Comparison of ENCODE assay signal across 11 cellular contexts in genomic region chrX:49187028-49187394, GRCh38. TPM values are rescaled to one million over a fixed set of nuclear protein-coding genes. Genes with fewer than 3 reads are reported as not detected.
DNase-seq lines count a peak whose midpoint lies in the region; ATAC-seq, FAIRE-seq and TF ChIP-seq lines count a peak whose summit lies in the region.
"Had no signal": no experiment of that assay in that cellular context is flagged by ENCODE, and none has a peak within 500 bp of the region (broad histone marks: within the 10 kb centered on the region; RNA-seq: fewer than 3 reads in every experiment).

No MANE protein-coding gene starts in this region.

- POLR2A ChIA-PET in naive thymus-derived CD4-positive, alpha-beta T cell (lab: Charles Lee): no interaction called here

- H3K36me3 Mint-ChIP-seq in astrocyte (ENCODE audit: low read depth, unreplicated experiment): no peaks in the 10 kb centered on the region
- peaks cover 0 to 7% (median 0%) of the 10 kb centered on the region in 5 donors for H3K36me3 Mint-ChIP-seq in naive thymus-derived CD4-positive, alpha-beta T cell

- H3K27ac ChIP-seq in heart right ventricle (peak overlapping the region in 8 of 10 donors; percentile 56 to 90 (median 81)), astrocyte (ENCODE audit: low read depth, low read length) (no peak overlapping the region), uterus (peak overlapping the region; percentile 74 to 88)
- no peak overlapping the region for H3K27ac ChIP-seq in naive thymus-derived CD4-positive, alpha-beta T cell (ENCODE audit: low read depth, low read length)

- H3K79me2 ChIP-seq in astrocyte (ENCODE audit: insufficient read depth, low read length): no peaks in the 10 kb centered on the region

- H4K20me1 ChIP-seq in astrocyte (ENCODE audit: insufficient read depth, low read length): peaks cover 7% of the 10 kb centered on the region

- CTCF ChIA-PET in naive thymus-derived CD4-positive, alpha-beta T cell (lab: Charles Lee): interaction anchor here (0.8 to 1.0 kb wide), 2 partner anchors 20 to 385 kb away, joined by 3 to 4 read pairs; partner anchors contain the start of gene HDAC6

- DNase-seq in heart right ventricle: no peak
- DNase-seq in cardiac septum (ENCODE audit: low spot score): no peak
- DNase-seq in astrocyte (ENCODE audit: low read depth): no peak
- no peak for DNase-seq in naive thymus-derived CD4-positive, alpha-beta T cell
- no peak for DNase-seq in uterus
- DNase-seq in superior temporal gyrus (ENCODE audit: extremely low spot score): no peak
- DNase-seq in GM20000 (ENCODE audit: low spot score): no peak
- no peak for DNase-seq in NCI-H1417 (lab: John Stamatoyannopoulos, UW)
- DNase-seq: activated effector memory CD4-positive, alpha-beta T cell treated with anti-CD3 and anti-CD28 coated beads, Interleukin-2, amount 50 U/mL, for 16 hours had no signal

- H3K27me3 Mint-ChIP-seq in astrocyte (ENCODE audit: low read depth, unreplicated experiment): no peaks in the 10 kb centered on the region
- no peaks in the 10 kb centered on the region for H3K27me3 Mint-ChIP-seq in naive thymus-derived CD4-positive, alpha-beta T cell

- 58 to 64% methylated on average over 11 to 14 of the region's 15 CpGs for WGBS in heart right ventricle, 2 donors

- intact Hi-C loops in heart right ventricle (cut with DNase I) (no loop called here), cardiac septum (cut with DNase I) (no loop called here), uterus (cut with DNase I; ENCODE audit: low total_unique reads) (no loop called here)
- intact Hi-C loops in naive thymus-derived CD4-positive, alpha-beta T cell (cut with micrococcal nuclease): no loop called here

- H3K4me1 ChIP-seq in heart right ventricle (peaks cover 0 to 30% (median 14%) of the 10 kb centered on the region in 9 donors), astrocyte (ENCODE audit: insufficient read depth, low read length) (no peaks in the 10 kb centered on the region), uterus (no peaks in the 10 kb centered on the region)
- peaks cover 4 to 9% of the 10 kb centered on the region in 2 donors for H3K4me1 ChIP-seq in naive thymus-derived CD4-positive, alpha-beta T cell (ENCODE audit: control insufficient read depth in 2 of 2, insufficient read depth in 2 of 2, low read length in 2 of 2)

- no peak overlapping the region for H3K9ac ChIP-seq in astrocyte (ENCODE audit: low read length)

- H2AFZ ChIP-seq in astrocyte (ENCODE audit: low read depth, low read length): no peak overlapping the region

- peaks cover 0 to 16% (median 0%) of the 10 kb centered on the region in 9 donors for H3K36me3 ChIP-seq in heart right ventricle
- H3K36me3 ChIP-seq in astrocyte (ENCODE audit: insufficient read depth, low read length): no peaks in the 10 kb centered on the region
- peaks cover 0 to 14% (median 0%) of the 10 kb centered on the region in 3 experiments for H3K36me3 ChIP-seq in naive thymus-derived CD4-positive, alpha-beta T cell (ENCODE audit: control insufficient read depth in 2 of 3, insufficient read depth in 3 of 3, low read length in 3 of 3)
- no peaks in the 10 kb centered on the region for H3K36me3 ChIP-seq in uterus

- H3K4me1 Mint-ChIP-seq in astrocyte (ENCODE audit: low read depth, unreplicated experiment): peaks cover 1% of the 10 kb centered on the region
- peaks cover 0 to 32% (median 24%) of the 10 kb centered on the region in 7 donors for H3K4me1 Mint-ChIP-seq in naive thymus-derived CD4-positive, alpha-beta T cell

- peak overlapping the region; percentile 75 for H3K4me3 Mint-ChIP-seq in astrocyte (ENCODE audit: unreplicated experiment)
- peak overlapping the region in 6 of 10 donors; percentile 11 to 93 (median 82) for H3K4me3 Mint-ChIP-seq in naive thymus-derived CD4-positive, alpha-beta T cell

- ATAC-seq in heart right ventricle: no peak
- no peak for ATAC-seq in naive thymus-derived CD4-positive, alpha-beta T cell

- peak overlapping the region; percentile 47 for H3K27ac Mint-ChIP-seq in astrocyte (ENCODE audit: unreplicated experiment)
- peak overlapping the region in 1 of 9 donors; percentile 36 for H3K27ac Mint-ChIP-seq in naive thymus-derived CD4-positive, alpha-beta T cell

- H3K9me3 ChIP-seq in heart right ventricle (peaks cover 0 to 4% (median 0%) of the 10 kb centered on the region in 11 donors), astrocyte (ENCODE audit: insufficient read depth, low read depth, low read length) (no peaks in the 10 kb centered on the region), uterus (no peaks in the 10 kb centered on the region)
- no peaks in the 10 kb centered on the region for H3K9me3 ChIP-seq in naive thymus-derived CD4-positive, alpha-beta T cell (ENCODE audit: control insufficient read depth in 2 of 3, low read length in 3 of 3)

- no peak for TF ChIP-seq POLR2A in uterus (IDR thresholded peaks at IDR 0.05)

- FAIRE-seq in astrocyte (lab: Jason Lieb, UNC): no peak

- no peaks in the 10 kb centered on the region for H3K9me3 Mint-ChIP-seq in astrocyte (ENCODE audit: unreplicated experiment)
- H3K9me3 Mint-ChIP-seq in naive thymus-derived CD4-positive, alpha-beta T cell: peaks cover 0 to 2% (median 0%) of the 10 kb centered on the region in 11 donors

- TF ChIP-seq CTCF in heart right ventricle (IDR thresholded peaks at IDR 0.05) (no peak), astrocyte (IDR thresholded peaks at IDR 0.05; ENCODE audit: insufficient read depth, low read depth, low read length) (no peak), uterus (IDR thresholded peaks at IDR 0.05) (no peak), GM20000 (IDR thresholded peaks at IDR 0.05; ENCODE audit: extremely low read depth, missing control alignments) (no peak)

- H3K4me2 ChIP-seq in astrocyte (ENCODE audit: low read length): no peak overlapping the region

- H3K4me3 ChIP-seq in heart right ventricle (no peak overlapping the region), astrocyte (ENCODE audit: insufficient read depth, low read depth, low read length) (no peak overlapping the region), uterus (no peak overlapping the region)
- no peak overlapping the region for H3K4me3 ChIP-seq in naive thymus-derived CD4-positive, alpha-beta T cell (ENCODE audit: low read length)

- H3K27me3 ChIP-seq in heart right ventricle (no peaks in the 10 kb centered on the region), astrocyte (ENCODE audit: insufficient read depth, low read length) (no peaks in the 10 kb centered on the region), uterus (no peaks in the 10 kb centered on the region)
- no peaks in the 10 kb centered on the region for H3K27me3 ChIP-seq in naive thymus-derived CD4-positive, alpha-beta T cell (ENCODE audit: control insufficient read depth in 2 of 2, insufficient read depth in 2 of 2, low read length in 2 of 2)

RNA-seq across cellular contexts. Expression of gene PRICKLE3, which starts 0.8 kb away (rescaled TPM):
- total RNA-seq in heart right ventricle: 10 to 100 TPM in 3 of 10 donors, 1 to 10 TPM in 7; 6.6 to 14.8 (median 9.4) TPM
- 10 to 100 TPM in 1 of 2 donors, 1 to 10 TPM in 1; 8.8 to 10.8 TPM for polyA plus RNA-seq in heart right ventricle
- 10.3 TPM for total RNA-seq in cardiac septum
- 13.9 and 14.2 TPM in 2 replicates for total RNA-seq in astrocyte
- total RNA-seq in naive thymus-derived CD4-positive, alpha-beta T cell: 10 to 100 TPM in 1 of 5 experiments, 1 to 10 TPM in 4; 7.2 to 19.8 (median 9.2) TPM
- 1 to 10 TPM; 1.4 to 4.2 TPM for polyA plus RNA-seq in naive thymus-derived CD4-positive, alpha-beta T cell
- total RNA-seq in uterus: 10 to 100 TPM; 14.2 to 17.6 (median 15.8) TPM

RNA-seq across cellular contexts. Expression of gene SYP, which starts 13.0 kb away (rescaled TPM):
- total RNA-seq in heart right ventricle (1 to 10 TPM in 5 of 10 donors, under 1 TPM in 5; 0.59 to 2.0 (median 1.0) TPM), cardiac septum (1.2 TPM), astrocyte (1.6 and 1.9 TPM in 2 replicates), uterus (1 to 10 TPM in 3 of 4 donors, not detected in 1; 2.0 to 4.4 (median 3.0) TPM)
- 1 to 10 TPM; 1.9 to 2.9 TPM for polyA plus RNA-seq in heart right ventricle
- 1 to 10 TPM in 3 of 5 experiments, under 1 TPM in 2; 0.35 to 2.2 (median 1.1) TPM for total RNA-seq in naive thymus-derived CD4-positive, alpha-beta T cell
- under 1 TPM; 0.26 to 0.53 TPM for polyA plus RNA-seq in naive thymus-derived CD4-positive, alpha-beta T cell

RNA-seq across cellular contexts. Expression of gene PLP2, which starts 15.3 kb away (rescaled TPM):
- total RNA-seq in heart right ventricle (100 to 1,000 TPM in 1 of 10 donors, 10 to 100 TPM in 9; 20.3 to 157 (median 41.2) TPM), cardiac septum (84.9 TPM), astrocyte (109 TPM in 2 replicates), uterus (100 to 1,000 TPM in 1 of 4 donors, 10 to 100 TPM in 1, 1 to 10 TPM in 2; 2.6 to 171 (median 23.3) TPM)
- polyA plus RNA-seq in heart right ventricle: 100 to 1,000 TPM in 1 of 2 donors, 10 to 100 TPM in 1; 64.6 to 352 TPM
- 100 to 1,000 TPM in 1 of 5 experiments, 10 to 100 TPM in 4; 64.2 to 132 (median 90.5) TPM for total RNA-seq in naive thymus-derived CD4-positive, alpha-beta T cell
- polyA plus RNA-seq in naive thymus-derived CD4-positive, alpha-beta T cell: 100 to 1,000 TPM; 100 to 129 TPM

RNA-seq across cellular contexts. Expression of gene MAGIX, which starts 24.5 kb away (rescaled TPM):
- total RNA-seq in heart right ventricle: 1 to 10 TPM; 2.7 to 9.8 (median 4.0) TPM
- 10 to 100 TPM in 1 of 2 donors, 1 to 10 TPM in 1; 5.4 to 13.5 TPM for polyA plus RNA-seq in heart right ventricle
- 3.4 TPM for total RNA-seq in cardiac septum
- total RNA-seq in astrocyte: 0.96 and 1.2 TPM in 2 replicates
- 1 to 10 TPM; 1.5 to 2.6 (median 2.1) TPM for total RNA-seq in naive thymus-derived CD4-positive, alpha-beta T cell
- polyA plus RNA-seq in naive thymus-derived CD4-positive, alpha-beta T cell: 1 to 10 TPM in 1 of 2 donors, under 1 TPM in 1; 0.38 to 1.0 TPM
- total RNA-seq in uterus: 10 to 100 TPM in 1 of 4 donors, 1 to 10 TPM in 2, under 1 TPM in 1; 0.77 to 12.4 (median 5.2) TPM

RNA-seq across cellular contexts. Expression of gene CACNA1F, which starts 46.1 kb away (rescaled TPM):
- total RNA-seq in heart right ventricle: under 1 TPM in 6 of 10 donors, not detected in 4; 0.05 to 0.42 (median 0.15) TPM
- under 1 TPM; 0.03 to 0.07 TPM for polyA plus RNA-seq in heart right ventricle
- total RNA-seq in cardiac septum: 0.08 TPM
- total RNA-seq in astrocyte: not detected in 2 replicates
- total RNA-seq in naive thymus-derived CD4-positive, alpha-beta T cell: 1 to 10 TPM in 4 of 5 experiments, under 1 TPM in 1; 0.58 to 2.2 (median 1.3) TPM
- polyA plus RNA-seq in naive thymus-derived CD4-positive, alpha-beta T cell: under 1 TPM in 1 of 2 donors, not detected in 1; 0.12 TPM
- under 1 TPM in 2 of 4 donors, not detected in 2; 0.07 to 0.98 TPM for total RNA-seq in uterus
- total RNA-seq: LHCN-M2 had no signal
- polyA plus RNA-seq: CD14-positive monocyte had no signal

Comparison
In these comparisons a context has a peak if more than half of its experiments do, and no peak if none do; other contexts are left out.
1. H3K27ac ChIP-seq: peak in heart right ventricle (8 of 10) and uterus (2 of 2); none in astrocyte (single experiment) and naive thymus-derived CD4-positive, alpha-beta T cell (single experiment).